Comparison of ENCODE assay signal across 1 cellular context in the genomic region with DNA sequence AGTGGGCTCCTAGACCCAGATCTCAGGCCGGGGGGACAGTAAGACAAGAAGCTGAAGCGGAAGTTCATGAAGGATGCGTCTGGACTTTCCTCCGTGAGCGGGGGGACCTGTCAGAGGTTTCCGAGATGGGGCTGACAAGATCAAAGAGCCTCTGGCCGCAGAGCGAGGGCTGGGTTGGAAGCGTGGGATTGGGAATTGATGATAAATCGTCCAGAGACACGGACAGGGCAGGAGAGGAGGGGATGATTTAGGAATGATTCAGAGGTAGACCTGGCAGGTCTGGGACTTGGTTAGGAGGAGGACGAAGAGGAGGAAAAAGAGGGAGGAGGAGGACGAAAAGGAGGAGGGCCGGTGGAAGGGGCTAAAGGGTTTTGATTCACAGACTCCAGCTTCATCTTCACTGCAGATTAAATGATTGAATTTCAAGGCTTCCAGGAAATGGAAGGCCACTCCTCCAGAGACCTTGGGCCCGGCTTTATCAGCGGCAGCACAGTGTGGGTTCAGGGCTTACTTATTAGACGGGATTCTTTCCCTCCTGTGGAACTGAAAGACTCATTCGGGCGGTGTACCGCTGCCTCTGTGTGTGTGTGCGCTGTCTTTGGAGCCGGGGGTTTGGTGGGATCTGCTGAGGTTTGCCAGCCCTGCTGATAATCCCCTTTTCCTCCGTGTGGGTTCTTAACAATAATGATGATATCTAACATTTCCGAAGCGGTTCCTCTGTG.
TF ChIP-seq lines count a peak whose summit lies in the region.

No MANE protein-coding gene starts in this region.

TF ChIP-seq in IMR-90, 13 proteins besides CTCF, POLR2A, EP300 and RAD21 (continued from another document):
- TF ChIP-seq SMC3 (IDR thresholded peaks at IDR 0.05; ENCODE audit: low read depth, low read length) (no peak), MAZ (IDR thresholded peaks at IDR 0.05; ENCODE audit: borderline replicate concordance, low read depth, low read length) (no peak), CEBPB (IDR thresholded peaks at IDR 0.05; ENCODE audit: low read depth, low read length) (no peak), RCOR1 (IDR thresholded peaks at IDR 0.05; ENCODE audit: insufficient replicate concordance, low read length) (no peak), CHD1 (IDR thresholded peaks at IDR 0.05; ENCODE audit: low read depth, low read length) (no peak), FOS (IDR thresholded peaks at IDR 0.05; ENCODE audit: low read depth, low read length) (no peak), NFE2L2 (IDR thresholded peaks at IDR 0.05; ENCODE audit: low read depth, low read length) (no peak), RFX5 (IDR thresholded peaks at IDR 0.05; ENCODE audit: low read depth, low read length) (no peak), BHLHE40 (IDR thresholded peaks at IDR 0.05; ENCODE audit: low read depth, low read length) (no peak), MXI1 (IDR thresholded peaks at IDR 0.05; ENCODE audit: borderline replicate concordance, low read depth, low read length) (no peak)
TF ChIP-seq in IMR-90: peak in this region for 0.
